In genomic region chr16:55018881-55019280, GRCh38 we compare ENCODE assay signal across 21 cellular contexts.
DNase-seq lines count a peak whose midpoint lies in the region; ATAC-seq and TF ChIP-seq lines count a peak whose summit lies in the region.
"Had no signal": no experiment of that assay in that cellular context is flagged by ENCODE, and none has a peak within 500 bp of the region (broad histone marks: within the 10 kb centered on the region; RNA-seq: fewer than 3 reads in every experiment).

No MANE protein-coding gene starts in this region.

- DNase-seq in heart left ventricle (no peak), left ventricle myocardium superior (no peak), coronary artery (ENCODE audit: low spot score) (peak; percentile 45), osteocyte (ENCODE audit: extremely low spot score, unreplicated experiment) (peak; percentile 80), breast epithelium (ENCODE audit: low spot score in 2 of 2) (no peak), GM03348 (ENCODE audit: low spot score) (no peak)
- DNase-seq in natural killer cell treated with Interleukin-12 subunit alpha and Interleukin-12 subunit beta and Interleukin-15 and Interleukin-18, amount 100 ng/mL, for 72 hours (ENCODE audit: low spot score), result peak; percentile 53
- no peak for DNase-seq in activated naive CD4-positive, alpha-beta T cell treated with Interleukin-2 at 50 U/mL for 16 hours
- DNase-seq: AML-193; Caco-2; Calu3; CD4-positive, alpha-beta T cell; CD8-positive, alpha-beta T cell; DMS79 treated with DMSO at 0.1 percent for 48 hours; GF-D8 had no signal

- H3K4me3 ChIP-seq in heart left ventricle (no peak overlapping the region), coronary artery (no peak overlapping the region), breast epithelium (no peak overlapping the region)
- H3K4me3 ChIP-seq: A549; BLaER1 treated with 17β-estradiol and CSF1 and Interleukin-3, amounts not matched to agents 10 nM and 100 nM; GM12878 had no signal

- H3K9me3 ChIP-seq in heart left ventricle (peaks cover 0 to 10% (median 2%) of the 10 kb centered on the region in 12 donors), breast epithelium (no peaks in the 10 kb centered on the region)
- H3K9me3 ChIP-seq: A549, Caco-2 had no signal

- intact Hi-C loops in heart left ventricle (cut with DNase I), result no loop called here
- intact Hi-C loops in left ventricle myocardium superior (cut with micrococcal nuclease), result no loop called here
- intact Hi-C loops in breast epithelium (cut with DNase I; ENCODE audit: low total_unique reads), result no loop called here

- H3K27ac Mint-ChIP-seq in natural killer cell treated with Interleukin-12 subunit alpha and Interleukin-12 subunit beta and Interleukin-15 and Interleukin-18, amount 100 ng/mL, for 72 hours, result no peak overlapping the region
- H3K27ac Mint-ChIP-seq in osteocyte (ENCODE audit: unreplicated experiment), result no peak overlapping the region
- H3K27ac Mint-ChIP-seq: B cell; CD4-positive, alpha-beta T cell; CD8-positive, alpha-beta T cell had no signal

- peaks cover 9% of the 10 kb centered on the region for H3K9me3 Mint-ChIP-seq in natural killer cell treated with Interleukin-12 subunit alpha and Interleukin-12 subunit beta and Interleukin-15 and Interleukin-18, amount 100 ng/mL, for 72 hours
- peaks cover 12% of the 10 kb centered on the region for H3K9me3 Mint-ChIP-seq in osteocyte (ENCODE audit: unreplicated experiment)
- H3K9me3 Mint-ChIP-seq: CD4-positive, alpha-beta T cell; CD8-positive, alpha-beta T cell had no signal

- ATAC-seq in heart left ventricle (peak in 3 of 4 donors; percentile 18 to 49 (median 46)), left ventricle myocardium superior (no peak)
- ATAC-seq in natural killer cell treated with Interleukin-12 subunit alpha and Interleukin-12 subunit beta and Interleukin-15 and Interleukin-18, amount 100 ng/mL, for 72 hours, result no peak
- ATAC-seq: A549; CD8-positive, alpha-beta T cell; GM12878 had no signal

- H3K27me3 ChIP-seq in heart left ventricle, result peaks cover 0 to 11% (median 0%) of the 10 kb centered on the region in 9 donors
- H3K27me3 ChIP-seq in breast epithelium, result no peaks in the 10 kb centered on the region
- H3K27me3 ChIP-seq: BLaER1 treated with 17β-estradiol and CSF1 and Interleukin-3, amounts not matched to agents 10 nM and 100 nM had no signal

- H3K4me1 ChIP-seq in heart left ventricle (no peaks in the 10 kb centered on the region), breast epithelium (no peaks in the 10 kb centered on the region)
- H3K4me1 ChIP-seq: A549, Caco-2 had no signal

- no peaks in the 10 kb centered on the region for H3K36me3 Mint-ChIP-seq in natural killer cell treated with Interleukin-12 subunit alpha and Interleukin-12 subunit beta and Interleukin-15 and Interleukin-18, amount 100 ng/mL, for 72 hours
- no peaks in the 10 kb centered on the region for H3K36me3 Mint-ChIP-seq in osteocyte (ENCODE audit: unreplicated experiment)
- H3K36me3 Mint-ChIP-seq: CD8-positive, alpha-beta T cell had no signal

- H3K4me3 Mint-ChIP-seq in natural killer cell treated with Interleukin-12 subunit alpha and Interleukin-12 subunit beta and Interleukin-15 and Interleukin-18, amount 100 ng/mL, for 72 hours, result no peak overlapping the region
- H3K4me3 Mint-ChIP-seq in osteocyte (ENCODE audit: unreplicated experiment), result no peak overlapping the region
- H3K4me3 Mint-ChIP-seq: B cell; CD4-positive, alpha-beta T cell; CD8-positive, alpha-beta T cell had no signal

- 74 to 85% (median 83%) methylated on average over 20 to 24 of the region's 24 CpGs for WGBS in heart left ventricle, 4 donors

- no peak overlapping the region for H3K27ac ChIP-seq in heart left ventricle
- no peak overlapping the region for H3K27ac ChIP-seq in coronary artery
- no peak overlapping the region for H3K27ac ChIP-seq in breast epithelium
- H3K27ac ChIP-seq: 22Rv1; A549; BLaER1 treated with 17β-estradiol and CSF1 and Interleukin-3, amounts not matched to agents 10 nM and 100 nM; C4-2B had no signal

- H3K36me3 ChIP-seq in heart left ventricle (no peaks in the 10 kb centered on the region), breast epithelium (no peaks in the 10 kb centered on the region)
- H3K36me3 ChIP-seq: BLaER1 treated with 17β-estradiol and CSF1 and Interleukin-3, amounts not matched to agents 10 nM and 100 nM had no signal

- H3K27me3 Mint-ChIP-seq in natural killer cell treated with Interleukin-12 subunit alpha and Interleukin-12 subunit beta and Interleukin-15 and Interleukin-18, amount 100 ng/mL, for 72 hours, result peaks cover 11 to 26% of the 10 kb centered on the region in 2 donors
- peaks cover 13% of the 10 kb centered on the region for H3K27me3 Mint-ChIP-seq in osteocyte (ENCODE audit: unreplicated experiment)

- TF ChIP-seq POLR2A in heart left ventricle (IDR thresholded peaks at IDR 0.05), result no peak
- no peak for TF ChIP-seq POLR2A in breast epithelium (IDR thresholded peaks at IDR 0.05)

- H3K4me1 Mint-ChIP-seq in natural killer cell treated with Interleukin-12 subunit alpha and Interleukin-12 subunit beta and Interleukin-15 and Interleukin-18, amount 100 ng/mL, for 72 hours (ENCODE audit: low read depth in 2 of 2), result peaks cover 0 to 4% of the 10 kb centered on the region in 2 donors
- H3K4me1 Mint-ChIP-seq in osteocyte (ENCODE audit: unreplicated experiment), result no peaks in the 10 kb centered on the region
- H3K4me1 Mint-ChIP-seq: B cell had no signal

- TF ChIP-seq CTCF in heart left ventricle (IDR thresholded peaks at IDR 0.05) (no peak), coronary artery (IDR thresholded peaks at IDR 0.05) (no peak), osteocyte (IDR thresholded peaks at IDR 0.05) (no peak), breast epithelium (IDR thresholded peaks at IDR 0.05) (no peak)

Comparison
In these comparisons a context has a peak if more than half of its experiments do, and no peak if none do; other contexts are left out.
1. ATAC-seq: peak in heart left ventricle (3 of 4); none in left ventricle myocardium superior (single experiment) and natural killer cell treated with Interleukin-12 subunit alpha and Interleukin-12 subunit beta and Interleukin-15 and Interleukin-18, amount 100 ng/mL, for 72 hours (0 of 2).
2. DNase-seq: peak in coronary artery (single experiment), natural killer cell treated with Interleukin-12 subunit alpha and Interleukin-12 subunit beta and Interleukin-15 and Interleukin-18, amount 100 ng/mL, for 72 hours (single experiment) and osteocyte (single experiment); none in heart left ventricle (0 of 5), left ventricle myocardium superior (single experiment), breast epithelium (0 of 2), activated naive CD4-positive, alpha-beta T cell treated with Interleukin-2 at 50 U/mL for 16 hours (single experiment) and GM03348 (single experiment).